In genomic region chr6:27176523-27177391, GRCh38 we compare ENCODE assay signal across 8 cellular contexts.
A peak's percentile ranks its signal among the peaks of the same experiment; 100 is the strongest.
DNase-seq lines count a peak whose midpoint lies in the region; FAIRE-seq and TF ChIP-seq lines count a peak whose summit lies in the region.
"Not testable (repeated sequence)": the region's sequence is repeated elsewhere in the genome, so short reads cannot be mapped to it uniquely, and the experiment has no call there.

No MANE protein-coding gene starts in this region.

- peak overlapping the region; percentile 87 for H3K4me2 ChIP-seq in SK-N-SH
- H3K4me2 ChIP-seq in mesenchymal stem cell (ENCODE audit: low read length, poor library complexity, severe bottlenecking): peak overlapping the region; percentile 66

- not testable (repeated sequence) for H2BK15ac ChIP-seq in mesenchymal stem cell (ENCODE audit: low read depth, poor library complexity, severe bottlenecking)

- not testable (repeated sequence) for TF ChIP-seq EP300 in SK-N-SH (IDR thresholded peaks at IDR 0.05; ENCODE audit: borderline replicate concordance in 1 of 2, low read depth in 1 of 2, low read length in 1 of 2)

- FAIRE-seq in GM19239 (lab: Jason Lieb, UNC): peak; percentile 71

- H3K4ac ChIP-seq in mesenchymal stem cell (ENCODE audit: low read depth in 1 of 2, low read length in 2 of 2): not testable (repeated sequence)

- TF ChIP-seq POLR2A in erythroblast (IDR thresholded peaks at IDR 0.05; ENCODE audit: low read length): not testable (repeated sequence)

- H4K91ac ChIP-seq in mesenchymal stem cell (ENCODE audit: low read length): not testable (repeated sequence)

- not testable (repeated sequence) for H3K23ac ChIP-seq in mesenchymal stem cell (ENCODE audit: low read length in 2 of 2)

- DNase-seq in AG10803 (ENCODE audit: low read depth) (peak; percentile 34), MV-4-11 (lab: John Stamatoyannopoulos, UW) (peak; percentile 48), SK-N-SH (peak; percentile 39), erythroblast (lab: John Stamatoyannopoulos, UW) (peak; percentile 79 to 90), mesenchymal stem cell (peak; percentile 70)
- DNase-seq in GM19239 (ENCODE audit: insufficient read length, low spot score): not testable (repeated sequence)
- peak; percentile 63 for DNase-seq in activated T-helper 9 cell treated with anti-CD3 and anti-CD28 coated beads, Interleukin-2, amount 50 U/mL, for 16 hours (ENCODE audit: low read depth)
- peak; percentile 60 for DNase-seq in stimulated activated CD4-positive, alpha-beta T cell treated with anti-CD3 and anti-CD28 coated beads, Interleukin-1b, Interleukin-23, amount 100 ng/mL, for 48 hours

- not testable (repeated sequence) for H4K8ac ChIP-seq in mesenchymal stem cell (ENCODE audit: low read length)

- not testable (repeated sequence) for H3K14ac ChIP-seq in mesenchymal stem cell (ENCODE audit: low read length in 2 of 2)

- H2AK5ac ChIP-seq in mesenchymal stem cell (ENCODE audit: low read length, severe bottlenecking): not testable (repeated sequence)

- H3K9me3 ChIP-seq in SK-N-SH; mesenchymal stem cell (ENCODE audit: control insufficient read depth, low read length): not testable (repeated sequence)

- not testable (repeated sequence) for H2BK12ac ChIP-seq in mesenchymal stem cell (ENCODE audit: low read length in 2 of 2)

- H3K27me3 ChIP-seq in SK-N-SH (ENCODE audit: insufficient read depth): not testable (repeated sequence)
- peaks cover 14 to 17% of the 10 kb centered on the region in 2 experiments for H3K27me3 ChIP-seq in mesenchymal stem cell (ENCODE audit: control insufficient read depth in 1 of 2, insufficient read depth in 1 of 2, low read length in 2 of 2)

- not testable (repeated sequence) for H2BK5ac ChIP-seq in mesenchymal stem cell (ENCODE audit: low read depth, low read length, poor library complexity, severe bottlenecking)

- peaks cover 10% of the 10 kb centered on the region for H3F3A ChIP-seq in SK-N-SH (replicated peaks; ENCODE audit: insufficient read depth)

- CTCF ChIA-PET in SK-N-SH (lab: Yijun Ruan, JAX): interaction anchor here (0.6 to 4.7 kb wide), 17 partner anchors 8 to 718 kb away, joined by 3 to 25 read pairs (median 5); a partner anchor contains a TSS

- H2BK120ac ChIP-seq in mesenchymal stem cell (ENCODE audit: low read depth, low read length): not testable (repeated sequence)

- H4K20me1 ChIP-seq in SK-N-SH (ENCODE audit: insufficient read depth): not testable (repeated sequence)

- H3K36me3 ChIP-seq in SK-N-SH (replicated peaks in 1 of 2; ENCODE audit: control insufficient read depth in 1 of 2, insufficient read depth in 2 of 2, low read length in 1 of 2); mesenchymal stem cell (ENCODE audit: control insufficient read depth in 1 of 2, insufficient read depth in 2 of 2, low read depth in 1 of 2, low read length in 2 of 2): not testable (repeated sequence)

- peak overlapping the region; percentile 81 to 85 for H3K27ac ChIP-seq in SK-N-SH (ENCODE audit: low read depth in 2 of 2, low read length in 1 of 2)
- not testable (repeated sequence) for H3K27ac ChIP-seq in mesenchymal stem cell (ENCODE audit: low read length, poor library complexity, severe bottlenecking)

- not testable (repeated sequence) for H3K4me1 ChIP-seq in SK-N-SH (ENCODE audit: control insufficient read depth in 1 of 2, insufficient read depth in 2 of 2, low read depth in 1 of 2, low read length in 1 of 2); mesenchymal stem cell (ENCODE audit: control insufficient read depth, insufficient read depth, low read depth, low read length)

- peak overlapping the region; percentile 100 for H3K4me3 ChIP-seq in AG10803 (ENCODE audit: low read length)
- H3K4me3 ChIP-seq in SK-N-SH (ENCODE audit: low read depth in 2 of 2, low read length in 1 of 2): peak overlapping the region; percentile 98 to 100
- H3K4me3 ChIP-seq in mesenchymal stem cell (ENCODE audit: insufficient read depth in 1 of 2, low read depth in 1 of 2, low read length in 2 of 2): peak overlapping the region; percentile 50 to 97

- not testable (repeated sequence) for TF ChIP-seq CTCF in AG10803 (conservative IDR thresholded peaks at IDR 0.05; ENCODE audit: low read length); SK-N-SH (IDR thresholded peaks at IDR 0.05)

- not testable (repeated sequence) for H3K79me1 ChIP-seq in mesenchymal stem cell (replicated peaks; ENCODE audit: low read length, poor library complexity, severe bottlenecking)

- H3K79me2 ChIP-seq in SK-N-SH (ENCODE audit: insufficient read depth): not testable (repeated sequence)

- TF ChIP-seq RAD21 in SK-N-SH (IDR thresholded peaks at IDR 0.05; ENCODE audit: low read length): not testable (repeated sequence)

- H3K9ac ChIP-seq in SK-N-SH (peak overlapping the region; percentile 86), mesenchymal stem cell (ENCODE audit: low read length) (peak overlapping the region; percentile 98)

- WGBS in SK-N-SH (ENCODE audit: low lambda C conversion rate): 2% methylated on average over 38 of the region's 38 CpGs
- 4% methylated on average over 22 of the region's 38 CpGs for WGBS in mesenchymal stem cell

- not testable (repeated sequence) for H3K9me2 ChIP-seq in SK-N-SH

- H3K18ac ChIP-seq in mesenchymal stem cell (ENCODE audit: low read depth in 1 of 2, low read length in 2 of 2): not testable (repeated sequence)

- POLR2A ChIA-PET in SK-N-SH (lab: Yijun Ruan, JAX): interaction anchor here (0.5 to 3.0 kb wide), 8 partner anchors 29 to 979 kb away, joined by 3 to 18 read pairs (median 4); a partner anchor contains a TSS

- H2AFZ ChIP-seq in SK-N-SH (ENCODE audit: low read depth): peak overlapping the region; percentile 92
- not testable (repeated sequence) for H2AFZ ChIP-seq in mesenchymal stem cell (ENCODE audit: low read depth, low read length)

TF ChIP-seq in SK-N-SH, 30 proteins besides CTCF, POLR2A, EP300 and RAD21:
- TF ChIP-seq RCOR1 (IDR thresholded peaks at IDR 0.05; ENCODE audit: low read length) (0 out of 2 replicates have a peak, but pooled peaks have one; percentile 40), FOSL2 (IDR thresholded peaks at IDR 0.05; ENCODE audit: borderline replicate concordance, low read depth) (peak; percentile 40; the same call in 1 of the 2 replicates), TEAD4 (IDR thresholded peaks at IDR 0.05; ENCODE audit: borderline replicate concordance, insufficient read depth) (0 out of 2 replicates have a peak, but pooled peaks have one; percentile 67)
